ENCODE assay signal across 15 cellular contexts in genomic region chr18:3114026-3114425, GRCh38.
"Had no signal": no experiment of that assay in that cellular context is flagged by ENCODE, and none has a peak within 500 bp of the region (broad histone marks: within the 10 kb centered on the region; RNA-seq: fewer than 3 reads in every experiment).

No MANE protein-coding gene starts in this region.

- H3K36me3 ChIP-seq: breast epithelium, tibial nerve had no signal

- H3K9me3 ChIP-seq: ascending aorta, breast epithelium, tibial nerve had no signal

- H3K27me3 ChIP-seq: ascending aorta, breast epithelium, dorsolateral prefrontal cortex, tibial nerve had no signal

- DNase-seq: activated CD4-positive, alpha-beta T cell treated with anti-CD3 and anti-CD28 coated beads, Interleukin-2, amount 50 U/mL, for 48 hours; activated naive CD4-positive, alpha-beta T cell treated with anti-CD3 and anti-CD28 coated beads for 36 hours; dorsolateral prefrontal cortex; endodermal cell; erythroblast; hippocampal formation; nephron progenitor cell; right cardiac atrium; stimulated activated CD4-positive, alpha-beta T cell treated with anti-CD3 and anti-CD28 coated beads, Interleukin-4, amount 100 ng/mL, for 24 hours; stimulated activated naive CD4-positive, alpha-beta T cell treated with Interleukin-2 at 50 U/mL for 16 hours; substantia nigra had no signal

- H3K4me3 ChIP-seq: ascending aorta, breast epithelium, dorsolateral prefrontal cortex, skin epidermis, tibial nerve had no signal

- H3K27ac ChIP-seq: ascending aorta, breast epithelium, dorsolateral prefrontal cortex, skin epidermis, tibial nerve had no signal

- H3K4me1 ChIP-seq: ascending aorta, breast epithelium had no signal
